9 cellular contexts compared by ENCODE assay signal in the genomic region with DNA sequence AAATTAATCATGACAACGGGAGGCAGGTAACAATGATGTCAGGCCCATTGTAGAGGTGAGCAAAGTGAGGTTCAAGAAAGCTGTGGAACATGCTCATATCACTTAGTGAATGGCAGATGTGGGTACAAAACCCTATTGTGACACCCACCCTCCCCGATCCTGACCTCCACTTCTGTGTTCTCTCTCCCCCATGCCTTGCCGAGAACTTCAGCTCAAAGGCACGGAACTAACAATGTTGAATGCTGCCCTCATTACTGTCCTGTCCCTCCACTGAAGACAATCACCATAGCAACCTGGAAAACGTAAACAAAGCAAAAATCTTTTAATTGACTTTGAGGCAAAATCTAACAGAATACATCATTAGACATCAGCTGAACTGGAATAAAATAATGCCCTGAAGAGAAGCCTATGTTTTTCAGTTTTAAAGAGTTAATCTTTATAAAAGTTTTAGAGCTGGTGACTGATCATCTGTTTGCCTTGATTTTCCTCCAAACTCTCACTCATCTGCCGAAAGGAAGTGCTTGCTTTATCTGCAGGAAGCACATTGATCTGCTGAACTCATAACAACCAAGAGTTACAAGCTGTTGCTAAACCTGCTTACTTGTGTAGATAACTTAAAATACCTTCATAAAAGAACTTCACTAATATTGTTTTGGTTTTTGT.
A peak's percentile ranks its signal among the peaks of the same experiment; 100 is the strongest.
DNase-seq lines count a peak whose midpoint lies in the region; ATAC-seq and TF ChIP-seq lines count a peak whose summit lies in the region.
"Had no signal": no experiment of that assay in that cellular context is flagged by ENCODE, and none has a peak within 500 bp of the region (broad histone marks: within the 10 kb centered on the region; RNA-seq: fewer than 3 reads in every experiment).

No MANE protein-coding gene starts in this region.

- TF ChIP-seq CTCF in AG10803 (conservative IDR thresholded peaks at IDR 0.05; ENCODE audit: low read length), result no peak
- no peak for TF ChIP-seq CTCF in NB4 (IDR thresholded peaks at IDR 0.05; ENCODE audit: low read depth, low read length)
- TF ChIP-seq CTCF in chondrocyte (IDR thresholded peaks at IDR 0.05), result no peak
- no peak for TF ChIP-seq CTCF in GM13977 (IDR thresholded peaks at IDR 0.05; ENCODE audit: extremely low read depth, insufficient read depth, missing control alignments)

- no peaks in the 10 kb centered on the region for H3K4me1 ChIP-seq in mesendoderm (ENCODE audit: control insufficient read depth, low read depth, low read length)

- peak; percentile 65 for DNase-seq in AG10803 (ENCODE audit: low read depth)
- DNase-seq in NB4 (ENCODE audit: low read depth), result peak; percentile 11
- DNase-seq in chondrocyte (ENCODE audit: low spot score), result no peak
- peak; percentile 86 for DNase-seq in mesendoderm
- DNase-seq in GM13977 (ENCODE audit: low spot score), result no peak
- DNase-seq in sciatic nerve (ENCODE audit: low spot score), result no peak
- DNase-seq in superior temporal gyrus (ENCODE audit: extremely low spot score), result no peak
- DNase-seq in SHP77 (lab: John Stamatoyannopoulos, UW), result no peak
- DNase-seq: activated effector memory CD4-positive, alpha-beta T cell treated with anti-CD3 and anti-CD28 coated beads, Interleukin-2, amount 50 U/mL, for 16 hours had no signal

- H3K27ac ChIP-seq in mesendoderm (ENCODE audit: low read depth, low read length), result no peak overlapping the region

- peaks cover 1% of the 10 kb centered on the region for H3K36me3 Mint-ChIP-seq in chondrocyte (ENCODE audit: low read depth)

- H2BK15ac ChIP-seq in mesendoderm (replicated peaks; ENCODE audit: low read depth), result no peak overlapping the region

- H4K5ac ChIP-seq in mesendoderm (ENCODE audit: low read length), result no peak overlapping the region

- H4K8ac ChIP-seq in mesendoderm (ENCODE audit: low read depth, low read length), result no peak overlapping the region

- ATAC-seq in sciatic nerve, result no peak

- H3K9me3 Mint-ChIP-seq in chondrocyte (ENCODE audit: low read depth), result no peaks in the 10 kb centered on the region

- no peak overlapping the region for H2BK120ac ChIP-seq in mesendoderm (ENCODE audit: low read depth, low read length)

- no peaks in the 10 kb centered on the region for H3K27me3 Mint-ChIP-seq in chondrocyte (ENCODE audit: low read depth)

- H3K79me2 ChIP-seq in mesendoderm (ENCODE audit: control insufficient read depth, insufficient read depth, low read length), result no peaks in the 10 kb centered on the region

- no CpG with 5 or more reads among the region's 6 CpGs for WGBS in mesendoderm (ENCODE audit: extremely low coverage, insufficient coverage, low lambda C conversion rate)

- H2BK5ac ChIP-seq in mesendoderm (ENCODE audit: low read length), result no peak overlapping the region

- H2AK5ac ChIP-seq in mesendoderm (ENCODE audit: low read length), result no peak overlapping the region

- no peak overlapping the region for H3K4ac ChIP-seq in mesendoderm (ENCODE audit: low read depth, low read length)

- intact Hi-C loops in sciatic nerve (cut with DNase I), result no loop called here

- no peak overlapping the region for H3K18ac ChIP-seq in mesendoderm (ENCODE audit: low read length)

- no peak overlapping the region for H3K56ac ChIP-seq in mesendoderm (ENCODE audit: low read length)

- no peak overlapping the region for H3K4me2 ChIP-seq in mesendoderm (ENCODE audit: low read length)

- H3K4me3 Mint-ChIP-seq in chondrocyte (ENCODE audit: unreplicated experiment), result peak overlapping the region; percentile 27

- peak overlapping the region; percentile 91 for H3K27ac Mint-ChIP-seq in chondrocyte (ENCODE audit: unreplicated experiment)

- H3K9ac ChIP-seq in mesendoderm (ENCODE audit: low read length), result no peak overlapping the region

- no peaks in the 10 kb centered on the region for H3K79me1 ChIP-seq in mesendoderm (ENCODE audit: low read length)

- peaks cover 62% of the 10 kb centered on the region for H3K4me1 Mint-ChIP-seq in chondrocyte (ENCODE audit: low read depth)

- H3K36me3 ChIP-seq in mesendoderm (ENCODE audit: control insufficient read depth, insufficient read depth, low read length), result no peaks in the 10 kb centered on the region

- no peak for TF ChIP-seq POLR2A in NB4 (IDR thresholded peaks at IDR 0.05; ENCODE audit: extremely low read depth, insufficient read length)

- H3K23ac ChIP-seq in mesendoderm (ENCODE audit: low read length), result no peak overlapping the region

- no peaks in the 10 kb centered on the region for H3K27me3 ChIP-seq in mesendoderm (ENCODE audit: insufficient read depth, low read length, poor library complexity)

- in situ Hi-C loops in GM13977 (cut with MboI; ENCODE audit: low pct_unique_long_range_greater_than_20kb, low sequenced_read_pairs, unreplicated experiment), result no loop called here

- no peak overlapping the region for H3K4me3 ChIP-seq in AG10803 (ENCODE audit: low read length)
- H3K4me3 ChIP-seq in NB4 (ENCODE audit: low read depth, low read length), result no peak overlapping the region
- no peak overlapping the region for H3K4me3 ChIP-seq in mesendoderm (ENCODE audit: low read length)

Comparison
In these comparisons a context has a peak if more than half of its experiments do, and no peak if none do; other contexts are left out.
1. DNase-seq: peak in AG10803 (single experiment), NB4 (single experiment) and mesendoderm (single experiment); none in chondrocyte (single experiment), GM13977 (single experiment), sciatic nerve (single experiment), superior temporal gyrus (single experiment) and SHP77 (0 of 2).